ENCODE assay signal across 13 cellular contexts in the genomic region with DNA sequence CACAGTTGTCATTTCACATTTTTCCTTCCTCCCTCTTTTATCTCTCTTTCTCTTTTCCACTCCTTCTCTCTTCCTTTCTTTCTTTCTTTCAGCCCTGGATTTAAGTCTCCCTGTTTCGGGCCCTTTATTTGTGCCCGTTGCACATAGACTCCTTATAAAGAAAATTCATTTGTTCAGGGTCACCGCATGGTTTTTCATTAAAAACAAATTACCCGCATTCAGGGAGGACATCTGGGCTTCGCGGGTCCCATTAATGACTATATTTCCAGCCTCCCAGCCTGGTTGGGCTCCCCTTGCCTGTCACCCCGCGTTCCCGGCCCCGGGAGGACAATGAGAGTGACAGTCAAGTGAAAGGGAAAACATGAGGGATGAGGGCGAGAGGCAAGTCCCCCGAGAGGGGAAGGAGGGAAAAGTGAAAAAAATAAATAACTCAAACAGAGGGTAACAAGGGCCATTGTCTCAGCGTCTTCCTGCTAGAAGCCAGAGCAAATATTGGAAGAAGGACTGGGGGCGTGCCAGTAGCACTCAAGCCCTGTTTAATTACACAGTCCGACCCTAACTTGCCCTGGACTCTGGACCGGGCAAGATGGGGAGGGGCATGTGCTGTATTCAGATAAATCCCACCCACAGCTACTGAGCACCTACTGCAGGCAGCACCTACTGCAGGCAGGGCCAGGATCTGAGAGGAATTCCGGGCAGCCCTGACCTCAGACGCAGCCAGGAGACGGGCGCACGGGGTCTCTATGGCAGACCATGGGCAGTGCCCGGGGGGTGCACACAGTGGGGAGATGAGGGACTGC.
DNase-seq lines count a peak whose midpoint lies in the region; ATAC-seq and TF ChIP-seq lines count a peak whose summit lies in the region.
"Had no signal": no experiment of that assay in that cellular context is flagged by ENCODE, and none has a peak within 500 bp of the region (broad histone marks: within the 10 kb centered on the region; RNA-seq: fewer than 3 reads in every experiment).

No MANE protein-coding gene starts in this region.

- H3K4me1 Mint-ChIP-seq in progenitor cell of endocrine pancreas (ENCODE audit: low read depth), result peaks cover 44% of the 10 kb centered on the region

- ATAC-seq in HG02763 (IDR thresholded peaks at IDR 0.05; ENCODE audit: unreplicated experiment) (no peak), heart left ventricle (no peak)
- ATAC-seq: activated T-cell treated with anti-CD3 and anti-CD28 coated beads, Interleukin-2, amount 50 U/mL, for 4 hours had no signal

- peak overlapping the region; percentile 43 for H3K4me3 Mint-ChIP-seq in progenitor cell of endocrine pancreas (ENCODE audit: low read depth)
- H3K4me3 Mint-ChIP-seq: activated T-cell treated with anti-CD3 and anti-CD28 coated beads, Interleukin-2, amount 50 U/mL, for 4 hours; stimulated activated naive CD8-positive, alpha-beta T cell treated with anti-CD3 and anti-CD28 coated beads, Interleukin-15, Interleukin-2, amounts not matched to agents 100 ng/mL and 50 ng/mL, for 24 hours had no signal

- TF ChIP-seq POLR2A in heart left ventricle (IDR thresholded peaks at IDR 0.05), result no peak

- POLR2A ChIA-PET in GM10248 (lab: Yijun Ruan, JAX), result no interaction called here

- no peak for TF ChIP-seq CTCF in progenitor cell of endocrine pancreas (IDR thresholded peaks at IDR 0.05; ENCODE audit: unreplicated experiment)
- TF ChIP-seq CTCF in heart left ventricle (IDR thresholded peaks at IDR 0.05), result no peak
- no peak for TF ChIP-seq CTCF in GM10248 (IDR thresholded peaks at IDR 0.05; ENCODE audit: control extremely low read depth, extremely low read depth, low read depth, missing control alignments)

- peak; percentile 74 for DNase-seq in DMS79 treated with DMSO at 0.1 percent for 48 hours (lab: John Stamatoyannopoulos, UW)
- peak; percentile 57 for DNase-seq in NCI-H2081 treated with DMSO at 0.1 percent for 48 hours (lab: John Stamatoyannopoulos, UW)
- peak; percentile 3 for DNase-seq in globus pallidus (ENCODE audit: low spot score)
- DNase-seq in progenitor cell of endocrine pancreas (ENCODE audit: low spot score, unreplicated experiment), result peak; percentile 52
- DNase-seq in NOMO-1 (lab: John Stamatoyannopoulos, UW; ENCODE audit: unreplicated experiment in 2 of 2), result no peak
- DNase-seq in heart left ventricle, result no peak
- no peak for DNase-seq in GM10248 (ENCODE audit: extremely low spot score)
- DNase-seq: activated T-cell treated with anti-CD3 and anti-CD28 coated beads, Interleukin-2, amount 50 U/mL, for 4 hours; anterior cingulate cortex; dermis blood vessel endothelial cell had no signal

- H3K4me3 ChIP-seq in heart left ventricle, result no peak overlapping the region
- H3K4me3 ChIP-seq: BLaER1 had no signal

- no peak overlapping the region for H3K27ac ChIP-seq in heart left ventricle
- H3K27ac ChIP-seq: BLaER1 had no signal

- H3K27me3 Mint-ChIP-seq in progenitor cell of endocrine pancreas, result peaks cover 65% of the 10 kb centered on the region

- CTCF ChIA-PET in GM10248 (lab: Yijun Ruan, JAX), result interaction anchor here (1.9 kb wide), 2 partner anchors 10 to 12 kb away, joined by 5 to 6 read pairs; no protein-coding TSS in a partner anchor

- peaks cover 0 to 42% (median 13%) of the 10 kb centered on the region in 9 donors for H3K27me3 ChIP-seq in heart left ventricle
- H3K27me3 ChIP-seq: BLaER1 had no signal

- intact Hi-C loops in heart left ventricle (cut with DNase I), result loop anchor here in 2 of 10 donors (10.0 kb wide), 3 partner anchors 63 to 527 kb away; no protein-coding TSS in a partner anchor

- H3K9me3 ChIP-seq in heart left ventricle, result no peaks in the 10 kb centered on the region
- H3K9me3 ChIP-seq: BLaER1 had no signal

- 61 to 69% (median 65%) methylated on average over 22 of the region's 22 CpGs for WGBS in heart left ventricle, 4 donors

- no peaks in the 10 kb centered on the region for H3K36me3 Mint-ChIP-seq in progenitor cell of endocrine pancreas (ENCODE audit: insufficient read depth)

- H3K4me1 ChIP-seq in heart left ventricle, result no peaks in the 10 kb centered on the region

- H3K27ac Mint-ChIP-seq in progenitor cell of endocrine pancreas, result peak overlapping the region; percentile 93
- H3K27ac Mint-ChIP-seq: stimulated activated naive CD8-positive, alpha-beta T cell treated with anti-CD3 and anti-CD28 coated beads, Interleukin-15, Interleukin-2, amounts not matched to agents 100 ng/mL and 50 ng/mL, for 24 hours had no signal

- H3K36me3 ChIP-seq in heart left ventricle, result no peaks in the 10 kb centered on the region

- H3K9me3 Mint-ChIP-seq in progenitor cell of endocrine pancreas (ENCODE audit: low read depth), result no peaks in the 10 kb centered on the region
- H3K9me3 Mint-ChIP-seq: activated T-cell treated with anti-CD3 and anti-CD28 coated beads, Interleukin-2, amount 50 U/mL, for 4 hours; stimulated activated naive CD8-positive, alpha-beta T cell treated with anti-CD3 and anti-CD28 coated beads, Interleukin-15, Interleukin-2, amounts not matched to agents 100 ng/mL and 50 ng/mL, for 24 hours had no signal

Comparison
In these comparisons a context has a peak if more than half of its experiments do, and no peak if none do; other contexts are left out.
1. DNase-seq: peak in DMS79 treated with DMSO at 0.1 percent for 48 hours (single experiment), NCI-H2081 treated with DMSO at 0.1 percent for 48 hours (single experiment), globus pallidus (single experiment) and progenitor cell of endocrine pancreas (single experiment); none in NOMO-1 (0 of 2), heart left ventricle (0 of 5) and GM10248 (single experiment).